Comparison of ENCODE assay signal across 1 cellular context in genomic region chr1:248114890-248115289, GRCh38.
TF ChIP-seq lines count a peak whose summit lies in the region.

No MANE protein-coding gene starts in this region.

TF ChIP-seq in SK-N-SH treated with all-trans-retinoic acid at 6 μM for 48 hours, 23 proteins besides CTCF, POLR2A, EP300 and RAD21 (continued from another document):
- TF ChIP-seq PATZ1 (CRISPR knock-in tag; IDR thresholded peaks at IDR 0.05; ENCODE audit: borderline replicate concordance) (no peak), ARNTL (CRISPR knock-in tag; IDR thresholded peaks at IDR 0.05; ENCODE audit: borderline replicate concordance, low read depth) (no peak), TCF4 (CRISPR knock-in tag; IDR thresholded peaks at IDR 0.05; ENCODE audit: borderline replicate concordance) (no peak), ESRRG (CRISPR knock-in tag; IDR thresholded peaks at IDR 0.05) (no peak), ZNF565 (CRISPR knock-in tag; conservative IDR thresholded peaks at IDR 0.05; ENCODE audit: low read depth) (no peak)
